In genomic region chr21:32253215-32253641, GRCh38 we compare ENCODE assay signal across 17 cellular contexts. TPM values are rescaled to one million over a fixed set of nuclear protein-coding genes. Genes with fewer than 3 reads are reported as not detected.
DNase-seq lines count a peak whose midpoint lies in the region; ATAC-seq and TF ChIP-seq lines count a peak whose summit lies in the region.
"Had no signal": no experiment of that assay in that cellular context is flagged by ENCODE, and none has a peak within 500 bp of the region (broad histone marks: within the 10 kb centered on the region; RNA-seq: fewer than 3 reads in every experiment).

No MANE protein-coding gene starts in this region.

- H3K4me3 ChIP-seq in adipocyte (ENCODE audit: low read length) (no peak overlapping the region), gastroesophageal sphincter (no peak overlapping the region)
- H3K4me3 ChIP-seq: prostate gland had no signal

- peak; percentile 83 for ATAC-seq in gastroesophageal sphincter
- no peak for ATAC-seq in GM18873 (IDR thresholded peaks at IDR 0.05; ENCODE audit: low FRiP score, unreplicated experiment)
- ATAC-seq in HG02588 (IDR thresholded peaks at IDR 0.05; ENCODE audit: unreplicated experiment), result no peak
- ATAC-seq: activated CD8-positive, alpha-beta memory T cell treated with anti-CD3 and anti-CD28 coated beads, Interleukin-2, amount 10 ng/mL, durations not matched to agents 7 days and 5 days; natural killer cell; T-helper 17 cell had no signal

- H3K36me3 ChIP-seq in adipocyte (ENCODE audit: control insufficient read depth, insufficient read depth, low read length, severe bottlenecking) (no peaks in the 10 kb centered on the region), gastroesophageal sphincter (no peaks in the 10 kb centered on the region)
- H3K36me3 ChIP-seq: prostate gland had no signal

- H3K27me3 ChIP-seq in adipocyte (replicated peaks; ENCODE audit: control insufficient read depth, insufficient read depth, low read length) (peaks cover 8% of the 10 kb centered on the region), gastroesophageal sphincter (no peaks in the 10 kb centered on the region)

- 0 to 13% methylated on average over 2 to 5 of the region's 7 CpGs for WGBS in gastroesophageal sphincter (ENCODE audit: low coverage in 1 of 2), 2 donors

- H3K9me3 ChIP-seq in adipocyte (ENCODE audit: control insufficient read depth, low read length) (peaks cover 2% of the 10 kb centered on the region), gastroesophageal sphincter (no peaks in the 10 kb centered on the region)
- H3K9me3 ChIP-seq: prostate gland had no signal

- DNase-seq in AG08396 (ENCODE audit: low spot score) (peak; percentile 74), adipocyte (ENCODE audit: low read depth) (no peak), myocyte (ENCODE audit: low read depth) (peak; percentile 5), NCI-H1105 (lab: John Stamatoyannopoulos, UW) (no peak)
- no peak for DNase-seq in stimulated activated CD4-positive, alpha-beta T cell treated with anti-CD3 and anti-CD28 coated beads, Interleukin-2, amount 100 ng/mL, for 48 hours
- DNase-seq: activated CD4-positive, CD25-positive, alpha-beta regulatory T cell; activated CD8-positive, alpha-beta memory T cell treated with anti-CD3 and anti-CD28 coated beads, Interleukin-2, amount 10 ng/mL, durations not matched to agents 7 days and 5 days; activated gamma-delta T cell treated with Interleukin-2 at 50 U/mL for 16 hours; H7; natural killer cell; NCI-H446 treated with DMSO at 0.1 percent for 48 hours; stimulated activated CD4-positive, alpha-beta T cell treated with anti-CD3 and anti-CD28 coated beads, Interleukin-15, amount 100 ng/mL, for 24 hours; T-helper 17 cell had no signal

- peaks cover 31% of the 10 kb centered on the region for H3K4me1 ChIP-seq in adipocyte (ENCODE audit: control insufficient read depth, insufficient read depth, low read length)
- peaks cover 9 to 50% (median 19%) of the 10 kb centered on the region in 3 donors for H3K4me1 ChIP-seq in gastroesophageal sphincter

- H3K27ac ChIP-seq in gastroesophageal sphincter, result peak overlapping the region in 2 of 4 donors; percentile 20 to 46
- H3K27ac ChIP-seq: prostate gland had no signal

- TF ChIP-seq POLR2A in gastroesophageal sphincter (IDR thresholded peaks at IDR 0.05), result no peak

- no peak for TF ChIP-seq EP300 in gastroesophageal sphincter (IDR thresholded peaks at IDR 0.05)

- no peak for TF ChIP-seq CTCF in gastroesophageal sphincter (IDR thresholded peaks at IDR 0.05)

- peak overlapping the region; percentile 34 for H3K9ac ChIP-seq in adipocyte (ENCODE audit: low read length)

RNA-seq across cellular contexts. Expression of gene MIS18A, which starts 25.6 kb away (rescaled TPM):
- total RNA-seq in gastroesophageal sphincter (1 to 10 TPM; 4.7 to 5.5 (median 5.2) TPM), myocyte (6.2 and 7.6 TPM in 2 replicates)
- polyA plus RNA-seq in myocyte (2012), result 3.5 TPM

RNA-seq across cellular contexts. Expression of gene MRAP, which starts 45.4 kb away (rescaled TPM):
- total RNA-seq in gastroesophageal sphincter, result not detected
- not detected in 2 replicates for total RNA-seq in myocyte
- polyA plus RNA-seq in myocyte (2012), result not detected
- total RNA-seq: activated CD8-positive, alpha-beta memory T cell treated with anti-CD3 and anti-CD28 coated beads, Interleukin-2, amount 10 ng/mL, durations not matched to agents 7 days and 5 days; H7; natural killer cell; T-helper 17 cell had no signal

Comparison
In these comparisons a context has a peak if more than half of its experiments do, and no peak if none do; other contexts are left out.
1. DNase-seq: peak in AG08396 (single experiment) and myocyte (single experiment); none in adipocyte (single experiment), NCI-H1105 (single experiment) and stimulated activated CD4-positive, alpha-beta T cell treated with anti-CD3 and anti-CD28 coated beads, Interleukin-2, amount 100 ng/mL, for 48 hours (0 of 2).